8 cellular contexts compared by ENCODE assay signal in genomic region chr2:46650556-46651001, GRCh38. TPM values are rescaled to one million over a fixed set of nuclear protein-coding genes. Genes with fewer than 3 reads are reported as not detected.
DNase-seq lines count a peak whose midpoint lies in the region; ATAC-seq and TF ChIP-seq lines count a peak whose summit lies in the region.

No MANE protein-coding gene starts in this region.

- peak; percentile 56 to 81 (median 73) for DNase-seq in CD4-positive, CD25-positive, alpha-beta regulatory T cell
- peak; percentile 71 for DNase-seq in HFFc6
- peak; percentile 83 for DNase-seq in NCI-H460 (ENCODE audit: extremely low read depth, low read depth)
- DNase-seq in activated CD4-positive, CD25-positive, alpha-beta regulatory T cell (lab: John Stamatoyannopoulos, UW): peak; percentile 3 to 24 (median 15)
- DNase-seq in central memory CD4-positive, alpha-beta T cell: peak; percentile 63
- peak; percentile 88 for DNase-seq in left kidney (ENCODE audit: low read depth, low spot score)
- DNase-seq in stimulated activated CD4-positive, alpha-beta T cell treated with anti-CD3 and anti-CD28 coated beads, TNF-alpha, amount 100 ng/mL, for 24 hours (ENCODE audit: low read depth in 3 of 3): peak; percentile 45 to 60 (median 51)

- no peak overlapping the region for H3K27ac Mint-ChIP-seq in CD4-positive, CD25-positive, alpha-beta regulatory T cell
- H3K27ac Mint-ChIP-seq in HFFc6: no peak overlapping the region

- H3K4me3 Mint-ChIP-seq in CD4-positive, CD25-positive, alpha-beta regulatory T cell: no peak overlapping the region
- H3K4me3 Mint-ChIP-seq in HFFc6: no peak overlapping the region

- H3K9me3 ChIP-seq in CD4-positive, CD25-positive, alpha-beta regulatory T cell (ENCODE audit: control insufficient read depth in 2 of 2, low read length in 2 of 2): no peaks in the 10 kb centered on the region

- no peaks in the 10 kb centered on the region for H3K9me3 Mint-ChIP-seq in CD4-positive, CD25-positive, alpha-beta regulatory T cell
- no peaks in the 10 kb centered on the region for H3K9me3 Mint-ChIP-seq in HFFc6

- no peaks in the 10 kb centered on the region for H3K4me1 ChIP-seq in CD4-positive, CD25-positive, alpha-beta regulatory T cell (ENCODE audit: control insufficient read depth, insufficient read depth, low read length, poor library complexity, severe bottlenecking)

- H3K4me3 ChIP-seq in CD4-positive, CD25-positive, alpha-beta regulatory T cell (ENCODE audit: low read depth, low read length): no peak overlapping the region

- peak; percentile 98 for TF ChIP-seq CTCF in HFFc6 (IDR thresholded peaks at IDR 0.05)

- peaks cover 0 to 2% (median 0%) of the 10 kb centered on the region in 4 donors for H3K4me1 Mint-ChIP-seq in CD4-positive, CD25-positive, alpha-beta regulatory T cell
- peaks cover 97% of the 10 kb centered on the region for H3K4me1 Mint-ChIP-seq in HFFc6 (ENCODE audit: low read depth)

- no peak overlapping the region for H3K27ac ChIP-seq in CD4-positive, CD25-positive, alpha-beta regulatory T cell (ENCODE audit: insufficient read depth, low read length, poor library complexity, severe bottlenecking)

- H3K36me3 Mint-ChIP-seq in CD4-positive, CD25-positive, alpha-beta regulatory T cell: no peaks in the 10 kb centered on the region
- no peaks in the 10 kb centered on the region for H3K36me3 Mint-ChIP-seq in HFFc6 (ENCODE audit: low read depth)

- H3K36me3 ChIP-seq in CD4-positive, CD25-positive, alpha-beta regulatory T cell (ENCODE audit: control insufficient read depth, insufficient read depth, low read length): no peaks in the 10 kb centered on the region

- peak; percentile 67 for ATAC-seq in CD4-positive, CD25-positive, alpha-beta regulatory T cell (ENCODE audit: low read depth in 2 of 2)
- no peak for ATAC-seq in GM18873 (IDR thresholded peaks at IDR 0.05; ENCODE audit: low FRiP score, unreplicated experiment)

- H3K27me3 ChIP-seq in CD4-positive, CD25-positive, alpha-beta regulatory T cell (ENCODE audit: control insufficient read depth, insufficient read depth, low read length): no peaks in the 10 kb centered on the region

- no peaks in the 10 kb centered on the region for H3K27me3 Mint-ChIP-seq in CD4-positive, CD25-positive, alpha-beta regulatory T cell
- no peaks in the 10 kb centered on the region for H3K27me3 Mint-ChIP-seq in HFFc6 (ENCODE audit: insufficient read depth)

RNA-seq across cellular contexts. Expression of gene CRIPT, which starts 33.6 kb away (rescaled TPM):
- total RNA-seq in CD4-positive, CD25-positive, alpha-beta regulatory T cell: 18.3 TPM
- polyA plus RNA-seq in CD4-positive, CD25-positive, alpha-beta regulatory T cell: 10 to 100 TPM in 3 of 4 donors, 1 to 10 TPM in 1; 9.8 to 19.3 (median 16.3) TPM
- 10 to 100 TPM; 17.7 to 20.5 (median 18.2) TPM for total RNA-seq in HFFc6 (2021; fragmentation: NEBNext Ultra II Directional; extraction: Animal tissue kit (Norgen Biotek cat#: 25700))
- 18.0 and 21.3 TPM in 2 replicates for total RNA-seq in NCI-H460 (2014; rRNA removed; shearing (Covaris generic))
- 5.8 and 11.7 TPM in 2 replicates for polyA plus RNA-seq in NCI-H460 (2014; cell fraction: nucleus; rRNA removed)

RNA-seq across cellular contexts. Expression of gene PIGF, which starts 33.7 kb away (rescaled TPM):
- total RNA-seq in CD4-positive, CD25-positive, alpha-beta regulatory T cell: 12.5 TPM
- polyA plus RNA-seq in CD4-positive, CD25-positive, alpha-beta regulatory T cell: 10 to 100 TPM; 20.0 to 31.1 (median 21.9) TPM
- 10 to 100 TPM; 20.1 to 32.3 (median 29.3) TPM for total RNA-seq in HFFc6 (2021; fragmentation: NEBNext Ultra II Directional; extraction: Animal tissue kit (Norgen Biotek cat#: 25700))
- 28.8 and 38.7 TPM in 2 replicates for total RNA-seq in NCI-H460 (2014; rRNA removed; shearing (Covaris generic))
- polyA plus RNA-seq in NCI-H460 (2014; cell fraction: nucleus; rRNA removed): 31.5 and 63.9 TPM in 2 replicates

RNA-seq across cellular contexts. Expression of gene SOCS5, which starts 48.5 kb away (rescaled TPM):
- 11.5 TPM for total RNA-seq in CD4-positive, CD25-positive, alpha-beta regulatory T cell
- 1 to 10 TPM; 3.2 to 5.8 (median 5.2) TPM for polyA plus RNA-seq in CD4-positive, CD25-positive, alpha-beta regulatory T cell
- total RNA-seq in HFFc6 (2021; fragmentation: NEBNext Ultra II Directional; extraction: Animal tissue kit (Norgen Biotek cat#: 25700)): 10 to 100 TPM; 74.7 to 91.4 (median 87.9) TPM
- total RNA-seq in NCI-H460 (2014; rRNA removed; shearing (Covaris generic)): 14.5 and 15.7 TPM in 2 replicates
- 7.0 and 8.0 TPM in 2 replicates for polyA plus RNA-seq in NCI-H460 (2014; cell fraction: nucleus; rRNA removed)

Comparison
In these comparisons a context has a peak if more than half of its experiments do, and no peak if none do; other contexts are left out.
1. DNase-seq: peak in every context shown above with its lines; median percentile 88 in left kidney; 83 in NCI-H460; 73 in CD4-positive, CD25-positive, alpha-beta regulatory T cell; 71 in HFFc6; 63 in central memory CD4-positive, alpha-beta T cell; 51 in stimulated activated CD4-positive, alpha-beta T cell treated with anti-CD3 and anti-CD28 coated beads, TNF-alpha, amount 100 ng/mL, for 24 hours; 15 in activated CD4-positive, CD25-positive, alpha-beta regulatory T cell.